In the genomic region with DNA sequence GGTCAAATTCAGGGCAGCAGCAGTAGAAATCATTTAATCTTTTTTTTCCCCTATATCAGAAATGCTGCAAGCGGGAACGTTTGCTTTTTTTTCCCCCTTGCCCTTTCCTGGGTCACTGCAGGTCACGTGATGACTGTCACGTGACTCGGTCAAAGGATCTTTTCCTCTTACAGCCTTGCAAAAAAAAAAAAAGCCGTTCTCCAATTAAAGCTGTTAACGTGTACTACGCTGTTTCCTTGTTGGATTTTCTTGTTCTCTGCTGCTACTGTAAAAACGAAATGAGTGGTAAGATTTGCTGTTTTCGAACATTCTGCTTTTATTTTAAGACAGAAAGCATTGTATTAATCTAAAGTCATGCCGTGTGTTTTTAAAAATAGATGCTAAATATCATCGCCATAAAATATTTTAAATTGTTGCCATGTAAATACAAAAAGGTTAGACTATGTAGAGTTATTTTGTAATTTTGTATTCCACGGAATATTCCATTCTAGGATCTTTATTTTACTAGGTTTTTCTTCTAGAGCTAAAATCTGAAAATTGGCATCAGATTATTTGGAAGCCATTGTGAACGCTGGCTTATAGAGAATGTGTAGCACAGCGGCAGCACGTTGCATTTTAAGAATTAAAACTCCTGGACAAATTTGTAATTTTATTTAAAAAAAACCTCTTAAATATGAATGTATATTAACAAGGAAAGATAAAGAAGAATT, we compare ENCODE assay signal across 8 cellular contexts.
DNase-seq lines count a peak whose midpoint lies in the region; ATAC-seq, FAIRE-seq and TF ChIP-seq lines count a peak whose summit lies in the region.

No MANE protein-coding gene starts in this region.

- peaks cover 2% of the 10 kb centered on the region; the same call in 1 of the 2 replicates for H3K36me3 Mint-ChIP-seq in WTC11
- H3K36me3 Mint-ChIP-seq in central memory CD8-positive, alpha-beta T cell (ENCODE audit: insufficient read depth) = peaks cover 5% of the 10 kb centered on the region

- peak overlapping the region; percentile 81 for H3K4me3 Mint-ChIP-seq in WTC11
- H3K4me3 Mint-ChIP-seq in central memory CD8-positive, alpha-beta T cell = peak overlapping the region; percentile 77

- DNase-seq in DMS53 treated with DMSO at 0.1 percent for 48 hours (lab: John Stamatoyannopoulos, UW; ENCODE audit: unreplicated experiment) = peak; percentile 75
- peak; percentile 76 for DNase-seq in NCI-H2227 treated with DMSO at 0.1 percent for 48 hours (lab: John Stamatoyannopoulos, UW)
- DNase-seq in WTC11 (ENCODE audit: low spot score) = peak; percentile 63
- peak; percentile 35 to 45 for DNase-seq in central memory CD8-positive, alpha-beta T cell (ENCODE audit: low spot score in 2 of 2)
- peak; percentile 31 to 54 for DNase-seq in stimulated activated CD4-positive, alpha-beta T cell treated with anti-CD3 and anti-CD28 coated beads, Interleukin-12 subunit alpha, Interleukin-12 subunit beta, amount 100 ng/mL, for 24 hours (ENCODE audit: low read depth in 2 of 2)

- no peaks in the 10 kb centered on the region for H3K27me3 Mint-ChIP-seq in WTC11 (ENCODE audit: low read depth)
- H3K27me3 Mint-ChIP-seq in central memory CD8-positive, alpha-beta T cell = no peaks in the 10 kb centered on the region

- H3K27ac Mint-ChIP-seq in WTC11 = peak overlapping the region; percentile 32; the same call in 1 of the 2 replicates
- peak overlapping the region; percentile 62 for H3K27ac Mint-ChIP-seq in central memory CD8-positive, alpha-beta T cell (ENCODE audit: low read depth)

- ATAC-seq in HG02763 (IDR thresholded peaks at IDR 0.05; ENCODE audit: unreplicated experiment) (peak; percentile 42), WTC11 (peak; percentile 58), GM21526 (IDR thresholded peaks at IDR 0.05; ENCODE audit: low FRiP score, unreplicated experiment) (no peak)
- ATAC-seq in central memory CD8-positive, alpha-beta T cell (replicated peaks; ENCODE audit: extremely low read depth, poor library complexity, severe bottlenecking) = peak; percentile 87

- H3K4me1 Mint-ChIP-seq in WTC11 = peaks cover 19% of the 10 kb centered on the region
- peaks cover 16% of the 10 kb centered on the region for H3K4me1 Mint-ChIP-seq in central memory CD8-positive, alpha-beta T cell

- no peaks in the 10 kb centered on the region for H3K9me3 Mint-ChIP-seq in WTC11
- no peaks in the 10 kb centered on the region for H3K9me3 Mint-ChIP-seq in central memory CD8-positive, alpha-beta T cell

- POLR2A ChIA-PET in WTC11 (lab: Charles Lee) = no interaction called here

- CTCF ChIA-PET in WTC11 (lab: Charles Lee) = interaction anchor here (0.6 kb wide), 1 partner anchor 99 kb away, joined by 3 read pairs; no protein-coding TSS in a partner anchor

- FAIRE-seq in islet of Langerhans (lab: Jason Lieb, UNC) = peak; percentile 99

- TF ChIP-seq CTCF in WTC11 (IDR thresholded peaks at IDR 0.05) = no peak

TF ChIP-seq in WTC11, 78 proteins besides CTCF, POLR2A, EP300 and RAD21:
- TF ChIP-seq TP53 (CRISPR knock-in tag; IDR thresholded peaks at IDR 0.05) = no peak
- TF ChIP-seq, protein P1, sequence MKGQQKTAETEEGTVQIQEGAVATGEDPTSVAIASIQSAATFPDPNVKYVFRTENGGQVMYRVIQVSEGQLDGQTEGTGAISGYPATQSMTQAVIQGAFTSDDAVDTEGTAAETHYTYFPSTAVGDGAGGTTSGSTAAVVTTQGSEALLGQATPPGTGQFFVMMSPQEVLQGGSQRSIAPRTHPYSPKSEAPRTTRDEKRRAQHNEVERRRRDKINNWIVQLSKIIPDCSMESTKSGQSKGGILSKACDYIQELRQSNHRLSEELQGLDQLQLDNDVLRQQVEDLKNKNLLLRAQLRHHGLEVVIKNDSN (CRISPR knock-in tag; IDR thresholded peaks at IDR 0.05) = peak; percentile 95
- TF ChIP-seq, protein P2, sequence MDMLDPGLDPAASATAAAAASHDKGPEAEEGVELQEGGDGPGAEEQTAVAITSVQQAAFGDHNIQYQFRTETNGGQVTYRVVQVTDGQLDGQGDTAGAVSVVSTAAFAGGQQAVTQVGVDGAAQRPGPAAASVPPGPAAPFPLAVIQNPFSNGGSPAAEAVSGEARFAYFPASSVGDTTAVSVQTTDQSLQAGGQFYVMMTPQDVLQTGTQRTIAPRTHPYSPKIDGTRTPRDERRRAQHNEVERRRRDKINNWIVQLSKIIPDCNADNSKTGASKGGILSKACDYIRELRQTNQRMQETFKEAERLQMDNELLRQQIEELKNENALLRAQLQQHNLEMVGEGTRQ (CRISPR knock-in tag; IDR thresholded peaks at IDR 0.05) = peak; percentile 96
- TF ChIP-seq, protein P3, sequence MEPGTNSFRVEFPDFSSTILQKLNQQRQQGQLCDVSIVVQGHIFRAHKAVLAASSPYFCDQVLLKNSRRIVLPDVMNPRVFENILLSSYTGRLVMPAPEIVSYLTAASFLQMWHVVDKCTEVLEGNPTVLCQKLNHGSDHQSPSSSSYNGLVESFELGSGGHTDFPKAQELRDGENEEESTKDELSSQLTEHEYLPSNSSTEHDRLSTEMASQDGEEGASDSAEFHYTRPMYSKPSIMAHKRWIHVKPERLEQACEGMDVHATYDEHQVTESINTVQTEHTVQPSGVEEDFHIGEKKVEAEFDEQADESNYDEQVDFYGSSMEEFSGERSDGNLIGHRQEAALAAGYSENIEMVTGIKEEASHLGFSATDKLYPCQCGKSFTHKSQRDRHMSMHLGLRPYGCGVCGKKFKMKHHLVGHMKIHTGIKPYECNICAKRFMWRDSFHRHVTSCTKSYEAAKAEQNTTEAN (CRISPR knock-in tag; IDR thresholded peaks at IDR 0.05) = no peak
- TF ChIP-seq, protein P4, sequence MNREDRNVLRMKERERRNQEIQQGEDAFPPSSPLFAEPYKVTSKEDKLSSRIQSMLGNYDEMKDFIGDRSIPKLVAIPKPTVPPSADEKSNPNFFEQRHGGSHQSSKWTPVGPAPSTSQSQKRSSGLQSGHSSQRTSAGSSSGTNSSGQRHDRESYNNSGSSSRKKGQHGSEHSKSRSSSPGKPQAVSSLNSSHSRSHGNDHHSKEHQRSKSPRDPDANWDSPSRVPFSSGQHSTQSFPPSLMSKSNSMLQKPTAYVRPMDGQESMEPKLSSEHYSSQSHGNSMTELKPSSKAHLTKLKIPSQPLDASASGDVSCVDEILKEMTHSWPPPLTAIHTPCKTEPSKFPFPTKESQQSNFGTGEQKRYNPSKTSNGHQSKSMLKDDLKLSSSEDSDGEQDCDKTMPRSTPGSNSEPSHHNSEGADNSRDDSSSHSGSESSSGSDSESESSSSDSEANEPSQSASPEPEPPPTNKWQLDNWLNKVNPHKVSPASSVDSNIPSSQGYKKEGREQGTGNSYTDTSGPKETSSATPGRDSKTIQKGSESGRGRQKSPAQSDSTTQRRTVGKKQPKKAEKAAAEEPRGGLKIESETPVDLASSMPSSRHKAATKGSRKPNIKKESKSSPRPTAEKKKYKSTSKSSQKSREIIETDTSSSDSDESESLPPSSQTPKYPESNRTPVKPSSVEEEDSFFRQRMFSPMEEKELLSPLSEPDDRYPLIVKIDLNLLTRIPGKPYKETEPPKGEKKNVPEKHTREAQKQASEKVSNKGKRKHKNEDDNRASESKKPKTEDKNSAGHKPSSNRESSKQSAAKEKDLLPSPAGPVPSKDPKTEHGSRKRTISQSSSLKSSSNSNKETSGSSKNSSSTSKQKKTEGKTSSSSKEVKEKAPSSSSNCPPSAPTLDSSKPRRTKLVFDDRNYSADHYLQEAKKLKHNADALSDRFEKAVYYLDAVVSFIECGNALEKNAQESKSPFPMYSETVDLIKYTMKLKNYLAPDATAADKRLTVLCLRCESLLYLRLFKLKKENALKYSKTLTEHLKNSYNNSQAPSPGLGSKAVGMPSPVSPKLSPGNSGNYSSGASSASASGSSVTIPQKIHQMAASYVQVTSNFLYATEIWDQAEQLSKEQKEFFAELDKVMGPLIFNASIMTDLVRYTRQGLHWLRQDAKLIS (CRISPR knock-in tag; IDR thresholded peaks at IDR 0.05; ENCODE audit: borderline replicate concordance) = no peak
